ENCODE assay signal across 13 cellular contexts in genomic region chr4:26330946-26331345, GRCh38. TPM values are rescaled to one million over a fixed set of nuclear protein-coding genes. Genes with fewer than 3 reads are reported as not detected.
DNase-seq lines count a peak whose midpoint lies in the region; ATAC-seq and TF ChIP-seq lines count a peak whose summit lies in the region.
"Had no signal": no experiment of that assay in that cellular context is flagged by ENCODE, and none has a peak within 500 bp of the region (broad histone marks: within the 10 kb centered on the region; RNA-seq: fewer than 3 reads in every experiment).

No MANE protein-coding gene starts in this region.

- H3F3A ChIP-seq in PC-9 (ENCODE audit: insufficient read depth, low read depth) = no peaks in the 10 kb centered on the region; the same call in 1 of the 2 replicates

- peak; percentile 29 for ATAC-seq in Right ventricle myocardium inferior
- peak; percentile 48 for ATAC-seq in stimulated activated effector memory CD8-positive, alpha-beta T cell treated with anti-CD3 and anti-CD28 coated beads, Interleukin-12 subunit alpha, Interleukin-12 subunit beta, amount 100 ng/mL, for 72 hours

- no peaks in the 10 kb centered on the region for H3K27me3 ChIP-seq in left ventricle myocardium inferior (ENCODE audit: low read depth)
- no peaks in the 10 kb centered on the region for H3K27me3 ChIP-seq in dorsolateral prefrontal cortex
- H3K27me3 ChIP-seq in PC-9 (ENCODE audit: insufficient read depth, low read depth) = no peaks in the 10 kb centered on the region
- no peaks in the 10 kb centered on the region for H3K27me3 ChIP-seq in vagina
- H3K27me3 ChIP-seq: foreskin keratinocyte, stomach had no signal

- peaks cover 63% of the 10 kb centered on the region for H3K4me1 Mint-ChIP-seq in stimulated activated effector memory CD8-positive, alpha-beta T cell treated with anti-CD3 and anti-CD28 coated beads, Interleukin-12 subunit alpha, Interleukin-12 subunit beta, amount 100 ng/mL, for 72 hours

- H3K4me3 Mint-ChIP-seq in stimulated activated effector memory CD8-positive, alpha-beta T cell treated with anti-CD3 and anti-CD28 coated beads, Interleukin-12 subunit alpha, Interleukin-12 subunit beta, amount 100 ng/mL, for 72 hours = peak overlapping the region; percentile 26

- DNase-seq in Right ventricle myocardium inferior (ENCODE audit: missing footprints) = no peak
- no peak for DNase-seq in left ventricle myocardium inferior
- peak; percentile 79 for DNase-seq in NCI-H345 treated with DMSO at 0.1 percent for 48 hours (lab: John Stamatoyannopoulos, UW; ENCODE audit: unreplicated experiment)
- no peak for DNase-seq in dorsolateral prefrontal cortex
- no peak for DNase-seq in stimulated activated effector memory CD8-positive, alpha-beta T cell treated with anti-CD3 and anti-CD28 coated beads, Interleukin-12 subunit alpha, Interleukin-12 subunit beta, amount 100 ng/mL, for 72 hours (ENCODE audit: low spot score in 2 of 2)
- DNase-seq in UCSD-AML1 (lab: John Stamatoyannopoulos, UW; ENCODE audit: unreplicated experiment) = no peak
- no peak for DNase-seq in PC-9
- no peak for DNase-seq in vagina (ENCODE audit: extremely low spot score in 2 of 2)
- DNase-seq: activated effector memory CD4-positive, alpha-beta T cell treated with anti-CD3 and anti-CD28 coated beads, Interleukin-2, amount 50 U/mL, for 16 hours; foreskin keratinocyte; lower lobe of right lung; stomach had no signal

- H3K27ac ChIP-seq in left ventricle myocardium inferior (replicated peaks) = no peak overlapping the region
- peak overlapping the region in 57 of 59 donors; percentile 0 to 87 (median 70) for H3K27ac ChIP-seq in dorsolateral prefrontal cortex
- H3K27ac ChIP-seq in PC-9 = no peak overlapping the region
- H3K27ac ChIP-seq in vagina = no peak overlapping the region
- H3K27ac ChIP-seq: foreskin keratinocyte, lower lobe of right lung, parathyroid adenoma had no signal

- no peak overlapping the region for H3K4me3 ChIP-seq in left ventricle myocardium inferior
- peak overlapping the region in 25 of 59 donors; percentile 0 to 59 (median 32) for H3K4me3 ChIP-seq in dorsolateral prefrontal cortex
- no peak overlapping the region for H3K4me3 ChIP-seq in PC-9
- H3K4me3 ChIP-seq in vagina = no peak overlapping the region
- H3K4me3 ChIP-seq: lower lobe of right lung, stomach had no signal

- H3K9me3 ChIP-seq in left ventricle myocardium inferior (replicated peaks) = no peaks in the 10 kb centered on the region
- H3K9me3 ChIP-seq in PC-9 (ENCODE audit: insufficient read depth, low read depth) = no peaks in the 10 kb centered on the region
- H3K9me3 ChIP-seq in vagina = no peaks in the 10 kb centered on the region
- H3K9me3 ChIP-seq: lower lobe of right lung, stomach had no signal

- H3K36me3 Mint-ChIP-seq in stimulated activated effector memory CD8-positive, alpha-beta T cell treated with anti-CD3 and anti-CD28 coated beads, Interleukin-12 subunit alpha, Interleukin-12 subunit beta, amount 100 ng/mL, for 72 hours = peaks cover 94% of the 10 kb centered on the region

- BruUV-seq in PC-9 (replicated peaks; lab: Mats Ljungman, UMichigan) = no TSS peak

- TF ChIP-seq CTCF in left ventricle myocardium inferior (IDR thresholded peaks at IDR 0.05; ENCODE audit: borderline replicate concordance) (no peak), dorsolateral prefrontal cortex (IDR thresholded peaks at IDR 0.05 in 54 of 56, conservative IDR thresholded peaks at IDR 0.05 in 2 of 56; ENCODE audit: low read depth in 1 of 56, partially characterized antibody in 56 of 56) (no peak), PC-9 (conservative IDR thresholded peaks at IDR 0.05) (no peak), vagina (IDR thresholded peaks at IDR 0.05) (no peak)

- intact Hi-C loops in Right ventricle myocardium inferior (cut with DNase I) (loop anchor here (2.0 kb wide), 1 partner anchor 78 kb away; no protein-coding TSS in a partner anchor), left ventricle myocardium inferior (cut with micrococcal nuclease) (loop anchor here (5.0 kb wide), 1 partner anchor 81 kb away; no protein-coding TSS in a partner anchor), dorsolateral prefrontal cortex (cut with DNase I) (loop anchor here in 1 of 2 donors (2.0 kb wide), 1 partner anchor 80 kb away; no protein-coding TSS in a partner anchor), PC-9 (cut with micrococcal nuclease; ENCODE audit: unreplicated experiment) (loop anchor here (2.0 to 5.0 kb wide), 2 partner anchors 78 to 391 kb away; no protein-coding TSS in a partner anchor), vagina (cut with DNase I) (no loop called here)

- CTCF ChIA-PET in PC-9 (lab: Charles Lee) = interaction anchor here (1.0 kb wide), 1 partner anchor 52 kb away, joined by 3 read pairs; no protein-coding TSS in a partner anchor

- H3K4me2 ChIP-seq in PC-9 = no peak overlapping the region

- peaks cover 57% of the 10 kb centered on the region for H3K4me1 ChIP-seq in left ventricle myocardium inferior
- H3K4me1 ChIP-seq in PC-9 (replicated peaks; ENCODE audit: insufficient read depth) = 0 out of 2 replicates have a peak, but pooled peaks cover 3% of the 10 kb centered on the region
- peaks cover 38% of the 10 kb centered on the region for H3K4me1 ChIP-seq in vagina
- H3K4me1 ChIP-seq: parathyroid adenoma had no signal

- H3K36me3 ChIP-seq in left ventricle myocardium inferior (no peaks in the 10 kb centered on the region), PC-9 (ENCODE audit: low read depth) (no peaks in the 10 kb centered on the region), vagina (no peaks in the 10 kb centered on the region)
- H3K36me3 ChIP-seq: lower lobe of right lung, stomach had no signal

- H4K20me1 ChIP-seq in PC-9 (ENCODE audit: insufficient read depth) = peaks cover 29% of the 10 kb centered on the region

- H3K27ac Mint-ChIP-seq in stimulated activated effector memory CD8-positive, alpha-beta T cell treated with anti-CD3 and anti-CD28 coated beads, Interleukin-12 subunit alpha, Interleukin-12 subunit beta, amount 100 ng/mL, for 72 hours = no peak overlapping the region

- H3K9me2 ChIP-seq in PC-9 (ENCODE audit: insufficient read depth) = no peaks in the 10 kb centered on the region

- POLR2A ChIA-PET in PC-9 (lab: Charles Lee; ENCODE audit: unreplicated experiment) = interaction anchor here (0.5 to 0.7 kb wide), 2 partner anchors 17 to 68 kb away, joined by 3 to 7 read pairs; no protein-coding TSS in a partner anchor

- H2AFZ ChIP-seq in PC-9 = no peak overlapping the region
- H2AFZ ChIP-seq: parathyroid adenoma had no signal

- no peaks in the 10 kb centered on the region for H3K9me3 Mint-ChIP-seq in stimulated activated effector memory CD8-positive, alpha-beta T cell treated with anti-CD3 and anti-CD28 coated beads, Interleukin-12 subunit alpha, Interleukin-12 subunit beta, amount 100 ng/mL, for 72 hours

- H3K79me2 ChIP-seq in PC-9 (ENCODE audit: low read depth) = peaks cover 93% of the 10 kb centered on the region

- TF ChIP-seq POLR2A in vagina (IDR thresholded peaks at IDR 0.05) = no peak

RNA-seq across cellular contexts. Expression of gene RBPJ, which starts 10.1 kb away (rescaled TPM):
- total RNA-seq in Right ventricle myocardium inferior (42.1 TPM), left ventricle myocardium inferior (36.5 TPM), dorsolateral prefrontal cortex (100 to 1,000 TPM in 35 of 120 experiments, 10 to 100 TPM in 85; 61.1 to 192 (median 89.2) TPM), PC-9 (2021) (40.0 and 53.8 TPM in 2 replicates), vagina (50.8 TPM)

Comparison
In these comparisons a context has a peak if more than half of its experiments do, and no peak if none do; other contexts are left out.
1. H3K27ac ChIP-seq: peak in dorsolateral prefrontal cortex (57 of 59); none in left ventricle myocardium inferior (single experiment), PC-9 (single experiment) and vagina (single experiment).